In the genomic region with DNA sequence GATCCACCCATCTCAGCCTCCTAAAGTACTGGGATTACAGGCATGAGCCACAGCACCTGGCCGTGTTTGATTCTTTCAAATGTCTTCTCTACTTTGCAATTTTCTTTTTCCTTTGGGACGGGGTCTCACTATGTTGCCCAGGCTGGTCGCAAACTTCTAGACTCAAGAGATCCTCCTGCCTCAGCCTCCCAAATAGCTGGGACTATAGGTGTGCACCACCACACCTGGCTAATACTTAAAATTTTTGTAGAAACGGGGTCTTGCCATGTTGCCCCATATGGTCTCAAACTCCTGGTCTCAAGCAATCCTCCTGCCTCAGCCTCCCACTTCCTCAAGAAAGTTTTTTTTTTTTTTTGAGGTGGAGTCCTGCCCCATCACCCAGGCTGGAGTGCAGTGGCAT, we compare ENCODE assay signal across 2 cellular contexts.
TF ChIP-seq lines count a peak whose summit lies in the region.

No MANE protein-coding gene starts in this region.

TF ChIP-seq in A549, 52 proteins besides CTCF, POLR2A, EP300 and RAD21:
- TF ChIP-seq, protein P1, sequence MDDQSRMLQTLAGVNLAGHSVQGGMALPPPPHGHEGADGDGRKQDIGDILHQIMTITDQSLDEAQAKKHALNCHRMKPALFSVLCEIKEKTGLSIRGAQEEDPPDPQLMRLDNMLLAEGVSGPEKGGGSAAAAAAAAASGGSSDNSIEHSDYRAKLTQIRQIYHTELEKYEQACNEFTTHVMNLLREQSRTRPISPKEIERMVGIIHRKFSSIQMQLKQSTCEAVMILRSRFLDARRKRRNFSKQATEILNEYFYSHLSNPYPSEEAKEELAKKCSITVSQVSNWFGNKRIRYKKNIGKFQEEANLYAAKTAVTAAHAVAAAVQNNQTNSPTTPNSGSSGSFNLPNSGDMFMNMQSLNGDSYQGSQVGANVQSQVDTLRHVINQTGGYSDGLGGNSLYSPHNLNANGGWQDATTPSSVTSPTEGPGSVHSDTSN (IDR thresholded peaks at IDR 0.05): no peak
- no peak for TF ChIP-seq EHF (CRISPR knock-in tag; IDR thresholded peaks at IDR 0.05)
- no peak for TF ChIP-seq MAFK (IDR thresholded peaks at IDR 0.05; ENCODE audit: partially characterized antibody)
- TF ChIP-seq, protein P2, sequence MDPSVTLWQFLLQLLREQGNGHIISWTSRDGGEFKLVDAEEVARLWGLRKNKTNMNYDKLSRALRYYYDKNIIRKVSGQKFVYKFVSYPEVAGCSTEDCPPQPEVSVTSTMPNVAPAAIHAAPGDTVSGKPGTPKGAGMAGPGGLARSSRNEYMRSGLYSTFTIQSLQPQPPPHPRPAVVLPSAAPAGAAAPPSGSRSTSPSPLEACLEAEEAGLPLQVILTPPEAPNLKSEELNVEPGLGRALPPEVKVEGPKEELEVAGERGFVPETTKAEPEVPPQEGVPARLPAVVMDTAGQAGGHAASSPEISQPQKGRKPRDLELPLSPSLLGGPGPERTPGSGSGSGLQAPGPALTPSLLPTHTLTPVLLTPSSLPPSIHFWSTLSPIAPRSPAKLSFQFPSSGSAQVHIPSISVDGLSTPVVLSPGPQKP (IDR thresholded peaks at IDR 0.05; ENCODE audit: low read depth, low read length): no peak
- TF ChIP-seq RARB (CRISPR knock-in tag; IDR thresholded peaks at IDR 0.05): no peak
- TF ChIP-seq ZNF302 (CRISPR knock-in tag; IDR thresholded peaks at IDR 0.05): no peak
- no peak for TF ChIP-seq GATA3 (IDR thresholded peaks at IDR 0.05; ENCODE audit: borderline replicate concordance)
- no peak for TF ChIP-seq NPAS2 (CRISPR knock-in tag; IDR thresholded peaks at IDR 0.05; ENCODE audit: borderline replicate concordance)
- no peak for TF ChIP-seq ESRRA (IDR thresholded peaks at IDR 0.05; ENCODE audit: borderline replicate concordance, low read length)
- no peak for TF ChIP-seq RNF2 (IDR thresholded peaks at IDR 0.05; ENCODE audit: borderline replicate concordance, low read depth)
- TF ChIP-seq ZC3H11A (IDR thresholded peaks at IDR 0.05): no peak
- TF ChIP-seq, protein P3, sequence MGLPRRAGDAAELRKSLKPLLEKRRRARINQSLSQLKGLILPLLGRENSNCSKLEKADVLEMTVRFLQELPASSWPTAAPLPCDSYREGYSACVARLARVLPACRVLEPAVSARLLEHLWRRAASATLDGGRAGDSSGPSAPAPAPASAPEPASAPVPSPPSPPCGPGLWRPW (IDR thresholded peaks at IDR 0.05): no peak
- TF ChIP-seq HEYL (CRISPR knock-in tag; IDR thresholded peaks at IDR 0.05): no peak
- TF ChIP-seq CEBPB (IDR thresholded peaks at IDR 0.05): no peak
- TF ChIP-seq EHMT2 (IDR thresholded peaks at IDR 0.05; ENCODE audit: low read depth): no peak
- no peak for TF ChIP-seq ZFP36 (IDR thresholded peaks at IDR 0.05; ENCODE audit: borderline replicate concordance, partially characterized antibody)
- TF ChIP-seq, protein P4, sequence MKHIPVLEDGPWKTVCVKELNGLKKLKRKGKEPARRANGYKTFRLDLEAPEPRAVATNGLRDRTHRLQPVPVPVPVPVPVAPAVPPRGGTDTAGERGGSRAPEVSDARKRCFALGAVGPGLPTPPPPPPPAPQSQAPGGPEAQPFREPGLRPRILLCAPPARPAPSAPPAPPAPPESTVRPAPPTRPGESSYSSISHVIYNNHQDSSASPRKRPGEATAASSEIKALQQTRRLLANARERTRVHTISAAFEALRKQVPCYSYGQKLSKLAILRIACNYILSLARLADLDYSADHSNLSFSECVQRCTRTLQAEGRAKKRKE (CRISPR knock-in tag; IDR thresholded peaks at IDR 0.05; ENCODE audit: low read depth): no peak
- TF ChIP-seq CHD4 (IDR thresholded peaks at IDR 0.05; ENCODE audit: borderline replicate concordance): no peak
- TF ChIP-seq, protein P5, sequence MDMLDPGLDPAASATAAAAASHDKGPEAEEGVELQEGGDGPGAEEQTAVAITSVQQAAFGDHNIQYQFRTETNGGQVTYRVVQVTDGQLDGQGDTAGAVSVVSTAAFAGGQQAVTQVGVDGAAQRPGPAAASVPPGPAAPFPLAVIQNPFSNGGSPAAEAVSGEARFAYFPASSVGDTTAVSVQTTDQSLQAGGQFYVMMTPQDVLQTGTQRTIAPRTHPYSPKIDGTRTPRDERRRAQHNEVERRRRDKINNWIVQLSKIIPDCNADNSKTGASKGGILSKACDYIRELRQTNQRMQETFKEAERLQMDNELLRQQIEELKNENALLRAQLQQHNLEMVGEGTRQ (IDR thresholded peaks at IDR 0.05): no peak

TF ChIP-seq in WTC11, 78 proteins besides CTCF, POLR2A, EP300 and RAD21:
- TF ChIP-seq SMAD3 (CRISPR knock-in tag; IDR thresholded peaks at IDR 0.05; ENCODE audit: borderline replicate concordance) (no peak), ZNF121 (CRISPR knock-in tag; IDR thresholded peaks at IDR 0.05) (peak; percentile 41; the same call in 1 of the 2 replicates)
